14 cellular contexts compared by ENCODE assay signal in the genomic region with DNA sequence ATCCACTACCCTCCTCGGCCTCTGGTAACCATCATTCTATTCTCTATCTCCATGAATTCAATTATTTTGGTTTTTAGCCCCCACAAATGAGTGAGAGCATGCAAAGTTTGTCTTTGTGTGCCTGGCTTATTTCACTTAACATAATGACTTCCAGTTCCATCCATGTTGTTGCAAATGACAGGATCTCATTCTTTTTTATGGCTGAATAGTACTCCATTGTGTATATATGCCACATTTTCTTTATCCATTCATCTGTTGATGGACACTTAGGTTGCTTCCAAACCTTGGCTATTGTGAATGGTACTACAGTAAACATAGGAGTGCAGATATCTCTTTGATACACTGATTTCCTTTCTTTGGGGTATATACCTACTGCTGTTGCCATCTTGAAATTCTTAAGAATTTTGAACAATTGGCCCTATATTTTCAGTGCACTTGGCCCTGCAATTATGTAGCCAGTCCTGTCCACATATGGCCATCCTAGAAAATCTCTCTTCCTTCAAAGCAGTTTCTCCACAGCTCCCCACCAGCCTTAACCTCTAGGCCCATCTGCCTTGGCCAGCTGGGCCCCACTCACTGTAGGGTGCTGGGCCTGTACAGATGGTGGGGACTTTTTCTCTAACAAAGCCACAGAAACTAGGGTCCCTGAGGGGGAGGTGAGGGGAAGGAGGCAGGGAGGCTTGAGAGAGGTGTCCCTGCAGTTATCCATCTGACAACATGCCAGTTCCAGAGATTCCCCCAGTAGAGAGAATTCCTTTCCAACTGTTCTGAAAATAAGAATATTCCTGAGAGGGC.
"Had no signal": no experiment of that assay in that cellular context is flagged by ENCODE, and none has a peak within 500 bp of the region (broad histone marks: within the 10 kb centered on the region; RNA-seq: fewer than 3 reads in every experiment).

No MANE protein-coding gene starts in this region.

- H3K36me3 ChIP-seq: gastroesophageal sphincter had no signal

- H3K9ac ChIP-seq: parathyroid adenoma had no signal

- DNase-seq: activated CD4-positive, alpha-beta T cell treated with anti-CD3 and anti-CD28 coated beads for 36 hours; activated CD4-positive, alpha-beta T cell treated with anti-CD3 and anti-CD28 coated beads, Interleukin-2, amount 50 U/mL, for 48 hours; cerebellar nuclear complex; cortex of kidney; mesendoderm; naive thymus-derived CD8-positive, alpha-beta T cell; stimulated activated CD4-positive, alpha-beta T cell treated with anti-CD3 and anti-CD28 coated beads, Interleukin-4, amount 100 ng/mL, for 24 hours; stimulated activated naive CD4-positive, alpha-beta T cell; T-helper 2 cell had no signal

- ATAC-seq: activated CD4-positive, alpha-beta T cell treated with anti-CD3 and anti-CD28 coated beads for 36 hours; esophagus mucosa; gastroesophageal sphincter; naive thymus-derived CD8-positive, alpha-beta T cell; sciatic nerve had no signal

- H3K4me1 ChIP-seq: gastroesophageal sphincter, parathyroid adenoma had no signal

- H3K4me3 ChIP-seq: gastroesophageal sphincter, smooth muscle cell had no signal

- H2AFZ ChIP-seq: parathyroid adenoma had no signal

- H3K27ac ChIP-seq: gastroesophageal sphincter, parathyroid adenoma had no signal

- H3K27me3 ChIP-seq: gastroesophageal sphincter had no signal

- H3K4me2 ChIP-seq: smooth muscle cell had no signal

- H3K79me2 ChIP-seq: parathyroid adenoma had no signal
